15 cellular contexts compared by ENCODE assay signal in the genomic region with DNA sequence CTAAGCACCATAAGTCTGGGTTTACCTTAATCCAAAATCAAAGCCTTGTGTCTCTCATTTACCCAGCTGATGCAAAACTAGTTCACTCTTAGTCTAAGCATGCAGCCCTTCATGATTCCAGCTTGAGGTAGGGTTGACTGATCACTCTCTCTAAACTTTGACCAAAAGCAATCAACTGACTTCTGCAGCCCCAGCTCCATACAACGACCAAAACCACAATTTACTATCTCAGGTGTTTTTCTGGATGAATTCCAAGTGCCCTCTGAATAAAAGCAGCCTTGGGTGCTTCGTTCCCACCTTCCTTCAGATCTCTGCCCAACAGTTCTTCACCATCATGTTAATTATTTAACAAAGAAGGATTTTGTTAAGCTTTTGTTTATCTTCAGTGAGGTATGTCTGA.
"Had no signal": no experiment of that assay in that cellular context is flagged by ENCODE, and none has a peak within 500 bp of the region (broad histone marks: within the 10 kb centered on the region; RNA-seq: fewer than 3 reads in every experiment).

No MANE protein-coding gene starts in this region.

- H3K27me3 Mint-ChIP-seq: naive thymus-derived CD8-positive, alpha-beta T cell; stimulated activated naive B cell treated with anti-CD40 and anti-IgM and Interleukin-4, amounts not matched to agents 10 μg/mL and 1 μg/mL and 100 μg/mL, for 72 hours had no signal

- H3K27me3 ChIP-seq: breast epithelium, gastrocnemius medialis, left lung, right atrium auricular region, tibial nerve had no signal

- H3K4me3 ChIP-seq: breast epithelium, gastrocnemius medialis, left lung, right atrium auricular region, tibial nerve had no signal

- H3K9me3 Mint-ChIP-seq: activated T-helper 1 cell treated with anti-CD3 and anti-CD28 coated beads, Interleukin-12 subunit alpha, Interleukin-12 subunit beta, Interleukin-2, Interleukin-4 antibody, amounts not matched to agents 30 ng/mL and 10 ng/mL and 1 ng/mL, durations not matched to agents 14 hours and 24 hours and 36 hours; naive thymus-derived CD8-positive, alpha-beta T cell; stimulated activated naive B cell treated with anti-CD40 and anti-IgM and Interleukin-4, amounts not matched to agents 10 μg/mL and 1 μg/mL and 100 μg/mL, for 72 hours; T-helper 2 cell treated with Interferon-gamma antibody and Interleukin-4, amounts not matched to agents 5 μg/mL and 100 μg/mL, for 36 hours had no signal

- H3K27ac ChIP-seq: breast epithelium, left lung, tibial nerve had no signal

- H3K27ac Mint-ChIP-seq: activated T-helper 1 cell treated with anti-CD3 and anti-CD28 coated beads, Interleukin-12 subunit alpha, Interleukin-12 subunit beta, Interleukin-2, Interleukin-4 antibody, amounts not matched to agents 30 ng/mL and 10 ng/mL and 1 ng/mL, durations not matched to agents 14 hours and 24 hours and 36 hours; stimulated activated naive B cell treated with anti-CD40 and anti-IgM and Interleukin-4, amounts not matched to agents 10 μg/mL and 1 μg/mL and 100 μg/mL, for 72 hours; T-helper 2 cell treated with Interferon-gamma antibody and Interleukin-4, amounts not matched to agents 5 μg/mL and 100 μg/mL, for 36 hours had no signal

- ATAC-seq: left lung; naive thymus-derived CD8-positive, alpha-beta T cell; stimulated activated naive B cell treated with anti-CD40 and anti-IgM and Interleukin-4, amounts not matched to agents 10 μg/mL and 1 μg/mL and 100 μg/mL, for 72 hours had no signal

- H3K4me1 ChIP-seq: breast epithelium, left lung, tibial nerve had no signal

- H3K36me3 ChIP-seq: breast epithelium had no signal

- H3K9me3 ChIP-seq: breast epithelium, gastrocnemius medialis, left lung, right atrium auricular region, tibial nerve had no signal

- DNase-seq: activated CD4-positive, CD25-positive, alpha-beta regulatory T cell treated with anti-CD3 and anti-CD28 coated beads, Interleukin-2, amount 50 U/mL, for 72 hours; anterior cingulate cortex; cerebellar nuclear complex; gastrocnemius medialis; left lung; naive thymus-derived CD8-positive, alpha-beta T cell; posterior cingulate gyrus; stimulated activated CD4-positive, alpha-beta T cell treated with anti-CD3 and anti-CD28 coated beads, Interleukin-15, amount 100 ng/mL, for 24 hours; stimulated activated CD4-positive, alpha-beta T cell treated with anti-CD3 and anti-CD28 coated beads, Interleukin-4, amount 100 ng/mL, for 1 hour; stimulated activated naive B cell treated with anti-CD40 and anti-IgM and Interleukin-4, amounts not matched to agents 10 μg/mL and 1 μg/mL and 100 μg/mL, for 72 hours had no signal

- H3K4me3 Mint-ChIP-seq: activated T-helper 1 cell treated with anti-CD3 and anti-CD28 coated beads, Interleukin-12 subunit alpha, Interleukin-12 subunit beta, Interleukin-2, Interleukin-4 antibody, amounts not matched to agents 30 ng/mL and 10 ng/mL and 1 ng/mL, durations not matched to agents 14 hours and 24 hours and 36 hours; naive thymus-derived CD8-positive, alpha-beta T cell; stimulated activated naive B cell treated with anti-CD40 and anti-IgM and Interleukin-4, amounts not matched to agents 10 μg/mL and 1 μg/mL and 100 μg/mL, for 72 hours; T-helper 2 cell treated with Interferon-gamma antibody and Interleukin-4, amounts not matched to agents 5 μg/mL and 100 μg/mL, for 36 hours had no signal
